25 cellular contexts compared by ENCODE assay signal in genomic region chr1:89934441-89934840, GRCh38.
"Had no signal": no experiment of that assay in that cellular context is flagged by ENCODE, and none has a peak within 500 bp of the region (broad histone marks: within the 10 kb centered on the region; RNA-seq: fewer than 3 reads in every experiment).

No MANE protein-coding gene starts in this region.

- H3K4me3 ChIP-seq: colonic mucosa, esophagus squamous epithelium, heart right ventricle, lung, prostate gland, right atrium auricular region, smooth muscle cell, stomach, vagina had no signal

- H3K27ac ChIP-seq: colonic mucosa, esophagus squamous epithelium, heart right ventricle, prostate gland, right atrium auricular region, stomach, vagina had no signal

- H3K9me3 Mint-ChIP-seq: dendritic cell treated with granulocyte-macrophage colony-stimulating factor and Interleukin-4, amounts not matched to agents 40 ng/mL and 50 ng/mL, for 4 days; naive thymus-derived CD4-positive, alpha-beta T cell; nephron; stimulated activated effector memory CD8-positive, alpha-beta T cell treated with anti-CD3 and anti-CD28 coated beads, Interleukin-12 subunit alpha, Interleukin-12 subunit beta, amount 100 ng/mL, for 72 hours had no signal

- H3K27me3 ChIP-seq: colonic mucosa, esophagus squamous epithelium, heart right ventricle, right atrium auricular region, stomach, vagina had no signal

- H3K27ac Mint-ChIP-seq: dendritic cell treated with granulocyte-macrophage colony-stimulating factor and Interleukin-4, amounts not matched to agents 40 ng/mL and 50 ng/mL, for 4 days; nephron; stimulated activated effector memory CD8-positive, alpha-beta T cell treated with anti-CD3 and anti-CD28 coated beads, Interleukin-12 subunit alpha, Interleukin-12 subunit beta, amount 100 ng/mL, for 72 hours had no signal

- H3K4me3 Mint-ChIP-seq: dendritic cell treated with granulocyte-macrophage colony-stimulating factor and Interleukin-4, amounts not matched to agents 40 ng/mL and 50 ng/mL, for 4 days; naive thymus-derived CD4-positive, alpha-beta T cell; nephron; stimulated activated effector memory CD8-positive, alpha-beta T cell treated with anti-CD3 and anti-CD28 coated beads, Interleukin-12 subunit alpha, Interleukin-12 subunit beta, amount 100 ng/mL, for 72 hours had no signal

- ATAC-seq: heart right ventricle; naive thymus-derived CD4-positive, alpha-beta T cell; sciatic nerve; stimulated activated effector memory CD8-positive, alpha-beta T cell treated with anti-CD3 and anti-CD28 coated beads, Interleukin-12 subunit alpha, Interleukin-12 subunit beta, amount 100 ng/mL, for 72 hours had no signal

- DNase-seq: colonic mucosa; effector memory CD4-positive, alpha-beta T cell; esophagus squamous epithelium; foreskin melanocyte; glutamatergic neuron; heart right ventricle; hippocampal formation; mesenchymal stem cell; midbrain; naive thymus-derived CD4-positive, alpha-beta T cell; nucleus accumbens; stimulated activated CD4-positive, alpha-beta T cell treated with anti-CD3 and anti-CD28 coated beads, Interleukin-2, amount 100 ng/mL, for 24 hours; stimulated activated CD4-positive, alpha-beta T cell treated with anti-CD3 and anti-CD28 coated beads, Interleukin-4, amount 100 ng/mL, for 24 hours; stimulated activated naive CD4-positive, alpha-beta T cell treated with Interleukin-2 at 50 U/mL for 16 hours; stomach; trophoblast cell had no signal

- H3K9me3 ChIP-seq: colonic mucosa, esophagus squamous epithelium, heart right ventricle, prostate gland, right atrium auricular region, stomach, vagina had no signal

- H3K27me3 Mint-ChIP-seq: dendritic cell treated with granulocyte-macrophage colony-stimulating factor and Interleukin-4, amounts not matched to agents 40 ng/mL and 50 ng/mL, for 4 days; naive thymus-derived CD4-positive, alpha-beta T cell had no signal

- H3K4me1 ChIP-seq: colonic mucosa, prostate gland had no signal

- H3K4me1 Mint-ChIP-seq: stimulated activated effector memory CD8-positive, alpha-beta T cell treated with anti-CD3 and anti-CD28 coated beads, Interleukin-12 subunit alpha, Interleukin-12 subunit beta, amount 100 ng/mL, for 72 hours had no signal

- H3K36me3 ChIP-seq: colonic mucosa, prostate gland, vagina had no signal

- H3K4me2 ChIP-seq: smooth muscle cell had no signal
